In the genomic region with DNA sequence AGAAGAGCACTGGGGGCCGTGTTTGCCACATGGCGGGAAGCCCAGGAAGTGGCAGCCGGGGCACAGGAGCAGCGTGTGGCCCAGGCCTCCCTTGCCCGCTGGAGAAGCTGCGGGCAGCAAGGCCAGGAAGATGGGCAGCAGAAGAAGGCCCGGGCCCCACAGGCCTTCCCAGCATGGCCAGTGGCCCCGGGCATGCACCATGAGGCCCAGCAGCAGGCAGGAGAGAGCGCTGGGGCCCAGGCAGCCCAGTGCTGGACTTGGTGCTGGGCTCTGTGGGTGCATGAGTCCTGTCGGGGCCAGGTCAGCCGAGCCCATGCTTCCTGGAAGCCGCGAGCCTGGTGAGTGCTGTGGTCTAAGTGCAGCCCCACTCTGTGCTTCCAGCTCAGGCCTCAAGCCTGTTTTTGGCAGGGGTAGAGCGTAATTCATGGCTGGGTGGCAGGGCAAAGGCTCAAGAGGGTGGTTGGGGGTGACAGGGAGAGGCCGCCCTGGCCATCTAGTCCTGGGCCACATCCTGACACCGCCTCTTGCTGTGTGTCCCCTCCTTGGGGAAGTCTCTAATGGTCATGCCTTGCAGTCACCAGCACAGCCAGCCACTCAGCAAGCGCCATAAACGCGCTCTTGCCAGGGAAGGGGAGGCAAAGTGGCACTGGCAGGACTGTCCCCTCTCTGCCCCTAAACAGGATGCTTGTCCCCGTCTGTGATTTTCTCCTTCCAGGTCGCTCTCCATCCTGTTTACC, we compare ENCODE assay signal across 10 cellular contexts. TPM values are rescaled to one million over a fixed set of nuclear protein-coding genes. Genes with fewer than 3 reads are reported as not detected.
A peak's percentile ranks its signal among the peaks of the same experiment; 100 is the strongest.
DNase-seq lines count a peak whose midpoint lies in the region; ATAC-seq, FAIRE-seq and TF ChIP-seq lines count a peak whose summit lies in the region.
"Had no signal": no experiment of that assay in that cellular context is flagged by ENCODE, and none has a peak within 500 bp of the region (broad histone marks: within the 10 kb centered on the region; RNA-seq: fewer than 3 reads in every experiment).

No MANE protein-coding gene starts in this region.

- H3K9me3 ChIP-seq in upper lobe of left lung = no peaks in the 10 kb centered on the region

- H3K9me3 Mint-ChIP-seq in activated T-cell treated with anti-CD3 and anti-CD28 coated beads, Interleukin-2, amount 50 U/mL, for 72 hours = no peaks in the 10 kb centered on the region
- H3K9me3 Mint-ChIP-seq in natural killer cell = no peaks in the 10 kb centered on the region

- TF ChIP-seq POLR2A in upper lobe of left lung (IDR thresholded peaks at IDR 0.05) = no peak

- no peaks in the 10 kb centered on the region for H3K27me3 ChIP-seq in upper lobe of left lung

- peak; percentile 6 to 11 for ATAC-seq in activated T-cell treated with anti-CD3 and anti-CD28 coated beads, Interleukin-2, amount 50 U/mL, for 72 hours (replicated peaks in 1 of 2)
- ATAC-seq in natural killer cell = peak in 1 of 3 donors; percentile 18
- ATAC-seq in upper lobe of left lung (ENCODE audit: low FRiP score in 2 of 2) = peak in 1 of 2 donors; percentile 3

- no peaks in the 10 kb centered on the region for H3K36me3 Mint-ChIP-seq in activated T-cell treated with anti-CD3 and anti-CD28 coated beads, Interleukin-2, amount 50 U/mL, for 72 hours (ENCODE audit: insufficient read depth in 2 of 2)
- H3K36me3 Mint-ChIP-seq in natural killer cell = no peaks in the 10 kb centered on the region

- TF ChIP-seq CTCF in epithelial cell of proximal tubule (conservative IDR thresholded peaks at IDR 0.05; ENCODE audit: low read depth, low read length) (no peak), natural killer cell (IDR thresholded peaks at IDR 0.05) (no peak), upper lobe of left lung (IDR thresholded peaks at IDR 0.05) (no peak)

- H3K4me3 ChIP-seq in epithelial cell of proximal tubule (ENCODE audit: low read depth, low read length) (peak overlapping the region; percentile 18), upper lobe of left lung (peak overlapping the region in 2 of 4 donors; percentile 32)

- no peak for FAIRE-seq in HTR-8/SVneo (lab: Jason Lieb, UNC)
- FAIRE-seq: A204.1 had no signal

- H3K27ac Mint-ChIP-seq in activated T-cell treated with anti-CD3 and anti-CD28 coated beads, Interleukin-2, amount 50 U/mL, for 72 hours = no peak overlapping the region
- peak overlapping the region in 1 of 2 donors; percentile 59 for H3K27ac Mint-ChIP-seq in natural killer cell

- H3K27me3 Mint-ChIP-seq in activated T-cell treated with anti-CD3 and anti-CD28 coated beads, Interleukin-2, amount 50 U/mL, for 72 hours (ENCODE audit: low read depth) = no peaks in the 10 kb centered on the region
- H3K27me3 Mint-ChIP-seq in natural killer cell (ENCODE audit: low read depth in 2 of 2) = no peaks in the 10 kb centered on the region

- 59 to 70% methylated on average over 13 to 16 of the region's 21 CpGs for WGBS in upper lobe of left lung, 2 donors

- peaks cover 42 to 53% (median 51%) of the 10 kb centered on the region in 4 donors for H3K4me1 ChIP-seq in upper lobe of left lung

- H3K36me3 ChIP-seq in upper lobe of left lung = peaks cover 0 to 1% (median 0%) of the 10 kb centered on the region in 4 donors

- no peaks in the 10 kb centered on the region for H3K4me1 Mint-ChIP-seq in activated T-cell treated with anti-CD3 and anti-CD28 coated beads, Interleukin-2, amount 50 U/mL, for 72 hours (ENCODE audit: low read depth)
- peaks cover 5 to 12% of the 10 kb centered on the region in 2 donors for H3K4me1 Mint-ChIP-seq in natural killer cell

- no peak overlapping the region for H3K4me3 Mint-ChIP-seq in activated T-cell treated with anti-CD3 and anti-CD28 coated beads, Interleukin-2, amount 50 U/mL, for 72 hours
- peak overlapping the region; percentile 17 for H3K4me3 Mint-ChIP-seq in natural killer cell

- intact Hi-C loops in natural killer cell (cut with micrococcal nuclease) = no loop called here

- no peak for TF ChIP-seq EP300 in upper lobe of left lung (IDR thresholded peaks at IDR 0.05)

- DNase-seq in activated T-cell treated with anti-CD3 and anti-CD28 coated beads, Interleukin-2, amount 50 U/mL, for 72 hours = no peak
- DNase-seq in activated T-cell treated with anti-CD3 and anti-CD28 coated beads for 4 hours (no peak), epithelial cell of proximal tubule (ENCODE audit: low read depth) (no peak), natural killer cell (no peak), upper lobe of left lung (peak in 1 of 2 donors; percentile 60), HT-29 (ENCODE audit: low spot score) (no peak), HK-2 (ENCODE audit: unreplicated experiment) (no peak), HTR-8/SVneo (ENCODE audit: insufficient read length, low spot score) (no peak)
- DNase-seq: NCI-H1048 had no signal

- H3K27ac ChIP-seq in upper lobe of left lung = peak overlapping the region; percentile 33 to 83 (median 76)

RNA-seq across cellular contexts. Expression of a gene that starts 21.3 kb away (rescaled TPM):
- 10 to 100 TPM; 16.0 to 18.7 TPM for total RNA-seq in activated T-cell treated with anti-CD3 and anti-CD28 coated beads, Interleukin-2, amount 50 U/mL, for 72 hours
- total RNA-seq in epithelial cell of proximal tubule (4.1 and 6.2 TPM in 2 replicates), natural killer cell (10 to 100 TPM; 61.8 to 78.4 (median 69.5) TPM), upper lobe of left lung (100 to 1,000 TPM in 2 of 6 donors, 10 to 100 TPM in 4; 51.5 to 163 (median 58.2) TPM)
- total RNA-seq in HT-29 (2014; rRNA removed; shearing (Covaris generic)) = 25.3 and 32.2 TPM in 2 replicates

RNA-seq across cellular contexts. Expression of a gene that starts 21.6 kb away (rescaled TPM):
- total RNA-seq in activated T-cell treated with anti-CD3 and anti-CD28 coated beads, Interleukin-2, amount 50 U/mL, for 72 hours = 1 to 10 TPM; 8.2 to 9.3 TPM
- total RNA-seq in epithelial cell of proximal tubule (6.8 and 8.0 TPM in 2 replicates), natural killer cell (10 to 100 TPM; 21.4 to 28.6 (median 25.6) TPM), upper lobe of left lung (10 to 100 TPM; 21.6 to 96.4 (median 33.0) TPM)
- total RNA-seq in HT-29 (2014; rRNA removed; shearing (Covaris generic)) = 9.7 TPM in 2 replicates

RNA-seq across cellular contexts. Expression of a gene that starts 22.4 kb away (rescaled TPM):
- total RNA-seq in activated T-cell treated with anti-CD3 and anti-CD28 coated beads, Interleukin-2, amount 50 U/mL, for 72 hours = under 1 TPM in 1 of 2 donors, not detected in 1; 0.41 TPM
- total RNA-seq in epithelial cell of proximal tubule = not detected in 2 replicates
- total RNA-seq in natural killer cell = under 1 TPM in 1 of 3 donors, not detected in 2; 0.15 TPM
- total RNA-seq in upper lobe of left lung = 10 to 100 TPM in 2 of 6 donors, 1 to 10 TPM in 4; 1.0 to 14.3 (median 8.8) TPM
- total RNA-seq in HT-29 (2014; rRNA removed; shearing (Covaris generic)) = not detected in 2 replicates

RNA-seq across cellular contexts. Expression of a gene that starts 48.5 kb away (rescaled TPM):
- total RNA-seq in activated T-cell treated with anti-CD3 and anti-CD28 coated beads, Interleukin-2, amount 50 U/mL, for 72 hours = 10 to 100 TPM; 12.6 to 13.4 TPM
- 54.7 and 70.3 TPM in 2 replicates for total RNA-seq in epithelial cell of proximal tubule
- total RNA-seq in natural killer cell = 100 to 1,000 TPM in 2 of 3 donors, 10 to 100 TPM in 1; 94.6 to 122 (median 104) TPM
- 10 to 100 TPM; 52.2 to 80.1 (median 68.7) TPM for total RNA-seq in upper lobe of left lung
- total RNA-seq in HT-29 (2014; rRNA removed; shearing (Covaris generic)) = 52.8 and 54.7 TPM in 2 replicates
